In the genomic region with DNA sequence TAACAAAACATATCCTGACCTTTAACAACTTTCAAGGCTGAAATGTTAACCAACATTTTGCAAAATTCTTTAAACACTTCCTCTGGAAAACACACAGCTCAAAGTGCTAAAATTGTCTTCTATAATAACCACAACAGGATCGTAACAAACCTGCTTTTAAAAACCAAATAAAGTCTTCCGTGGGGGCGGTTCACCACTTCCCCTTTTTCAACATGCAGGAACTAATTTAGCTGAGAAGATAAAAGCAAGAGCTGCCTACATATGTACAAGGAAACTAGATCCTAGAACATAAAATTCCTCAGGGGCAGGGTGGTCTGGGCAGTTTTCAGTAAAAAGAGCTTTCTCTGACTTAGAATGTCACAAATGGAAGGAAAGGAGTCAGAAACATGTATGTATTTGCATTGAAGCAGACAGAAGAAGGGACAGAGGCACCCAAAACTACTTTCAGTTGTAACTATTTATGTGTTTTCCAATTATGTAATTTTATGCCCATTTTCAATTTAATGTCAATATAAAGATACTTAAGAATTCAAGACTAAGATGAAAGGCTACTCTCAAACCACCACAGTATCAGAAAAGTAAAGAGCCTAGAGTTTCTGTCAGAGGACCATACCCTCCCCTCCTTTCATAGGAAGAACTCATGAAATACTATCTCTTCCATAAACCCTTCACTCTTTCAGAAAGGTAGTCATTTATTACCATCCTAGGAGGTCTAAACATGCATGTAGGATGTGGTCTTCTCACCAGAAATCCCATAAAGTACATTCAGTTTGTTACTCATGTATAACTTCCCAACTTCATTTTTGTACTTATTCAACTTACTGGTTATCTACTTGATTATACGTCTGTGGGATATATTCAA, we compare ENCODE assay signal across 8 cellular contexts.
DNase-seq lines count a peak whose midpoint lies in the region; ATAC-seq and TF ChIP-seq lines count a peak whose summit lies in the region.

No MANE protein-coding gene starts in this region.

- H3K4me3 Mint-ChIP-seq in WTC11, result no peak overlapping the region

- ATAC-seq in GM21381 (IDR thresholded peaks at IDR 0.05; ENCODE audit: unreplicated experiment) (peak; percentile 92), HG03521 (IDR thresholded peaks at IDR 0.05; ENCODE audit: unreplicated experiment) (peak; percentile 88), WTC11 (no peak)

- H3K36me3 Mint-ChIP-seq in WTC11, result peaks cover 11% of the 10 kb centered on the region

- TF ChIP-seq CTCF in GM13976 (IDR thresholded peaks at IDR 0.05; ENCODE audit: borderline replicate concordance, control extremely low read depth, extremely low read depth, insufficient read depth, missing control alignments) (no peak), neutrophil (IDR thresholded peaks at IDR 0.05) (no peak), WTC11 (IDR thresholded peaks at IDR 0.05) (no peak)

- H3K4me1 ChIP-seq in neutrophil (ENCODE audit: control insufficient read depth in 1 of 2, insufficient read depth in 1 of 2, low read depth in 1 of 2, low read length in 1 of 2), result peaks cover 13 to 21% of the 10 kb centered on the region in 2 experiments

- POLR2A ChIA-PET in HEK293T (lab: Yijun Ruan, JAX), result no interaction called here
- POLR2A ChIA-PET in WTC11 (lab: Charles Lee), result no interaction called here

- no peak overlapping the region for H3K4me3 ChIP-seq in neutrophil (ENCODE audit: low read depth in 1 of 2, low read length in 1 of 2)

- H3K27me3 Mint-ChIP-seq in WTC11 (ENCODE audit: low read depth), result no peaks in the 10 kb centered on the region; the same call in 1 of the 2 replicates

- peak overlapping the region; percentile 61 for H3K27ac ChIP-seq in neutrophil

- no peaks in the 10 kb centered on the region for H3K36me3 ChIP-seq in neutrophil

- CTCF ChIA-PET in HEK293T (lab: Yijun Ruan, JAX) (no interaction called here), WTC11 (lab: Charles Lee) (no interaction called here)

- no peaks in the 10 kb centered on the region for H3K9me3 ChIP-seq in neutrophil

- in situ Hi-C loops in GM13976 (cut with MboI; ENCODE audit: low sequenced_read_pairs, unreplicated experiment), result no loop called here

- peaks cover 33% of the 10 kb centered on the region for H3K9me3 Mint-ChIP-seq in WTC11

- peak; percentile 55 for DNase-seq in GM13976 (ENCODE audit: low spot score)
- DNase-seq in activated T-cell treated with anti-CD3 and anti-CD28 coated beads for 24 hours (ENCODE audit: low read depth), result peak; percentile 9
- no peak for DNase-seq in HEK293T (ENCODE audit: extremely low spot score)
- DNase-seq in WTC11 (ENCODE audit: low spot score), result no peak
- DNase-seq in retina, result no peak

- no peak overlapping the region for H3K27ac Mint-ChIP-seq in WTC11

- no peaks in the 10 kb centered on the region for H3K27me3 ChIP-seq in neutrophil

- no peaks in the 10 kb centered on the region for H3K4me1 Mint-ChIP-seq in WTC11

TF ChIP-seq in HEK293T, 16 proteins besides CTCF, POLR2A, EP300 and RAD21:
- TF ChIP-seq ELF4 (IDR thresholded peaks at IDR 0.05) (no peak), ZNF384 (IDR thresholded peaks at IDR 0.05) (no peak), FOXA1 (IDR thresholded peaks at IDR 0.05) (no peak), FOXK2 (IDR thresholded peaks at IDR 0.05) (no peak)
TF ChIP-seq in HEK293T: peak in this region for 0.

TF ChIP-seq in WTC11, 78 proteins besides CTCF, POLR2A, EP300 and RAD21:
- TF ChIP-seq FOXP4 (CRISPR knock-in tag; IDR thresholded peaks at IDR 0.05) (no peak), FOXK1 (CRISPR knock-in tag; IDR thresholded peaks at IDR 0.05) (no peak), FOXJ3 (CRISPR knock-in tag; IDR thresholded peaks at IDR 0.05; ENCODE audit: borderline replicate concordance) (no peak), USF2 (CRISPR knock-in tag; IDR thresholded peaks at IDR 0.05) (no peak), ZNF423 (CRISPR knock-in tag; IDR thresholded peaks at IDR 0.05) (no peak), CDX4 (CRISPR knock-in tag; IDR thresholded peaks at IDR 0.05; ENCODE audit: borderline replicate concordance) (no peak), ZNF263 (CRISPR knock-in tag; IDR thresholded peaks at IDR 0.05; ENCODE audit: low read depth) (no peak), CREB1 (CRISPR knock-in tag; IDR thresholded peaks at IDR 0.05) (no peak), ZNF138 (CRISPR knock-in tag; conservative IDR thresholded peaks at IDR 0.05) (no peak), MYBL2 (CRISPR knock-in tag; IDR thresholded peaks at IDR 0.05) (no peak), FOXP1 (CRISPR knock-in tag; IDR thresholded peaks at IDR 0.05; ENCODE audit: borderline replicate concordance) (no peak)

Comparison
In these comparisons a context has a peak if more than half of its experiments do, and no peak if none do; other contexts are left out.
1. DNase-seq: peak in GM13976 (single experiment) and activated T-cell treated with anti-CD3 and anti-CD28 coated beads for 24 hours (single experiment); none in HEK293T (single experiment), WTC11 (single experiment) and retina (single experiment).